Comparison of ENCODE assay signal across 19 cellular contexts in genomic region chr1:23132033-23132432, GRCh38. TPM values are rescaled to one million over a fixed set of nuclear protein-coding genes. Genes with fewer than 3 reads are reported as not detected.
A peak's percentile ranks its signal among the peaks of the same experiment; 100 is the strongest.
DNase-seq lines count a peak whose midpoint lies in the region; ATAC-seq, FAIRE-seq and TF ChIP-seq lines count a peak whose summit lies in the region.
"Had no signal": no experiment of that assay in that cellular context is flagged by ENCODE, and none has a peak within 500 bp of the region (broad histone marks: within the 10 kb centered on the region; RNA-seq: fewer than 3 reads in every experiment).

No MANE protein-coding gene starts in this region.

- TF ChIP-seq POLR2A in suprapubic skin (IDR thresholded peaks at IDR 0.05) = no peak

- H3K36me3 Mint-ChIP-seq in activated T-cell treated with anti-CD3 and anti-CD28 coated beads, Interleukin-2, amount 50 U/mL, for 24 hours (ENCODE audit: low read depth) = peaks cover 4% of the 10 kb centered on the region

- TF ChIP-seq EP300 in suprapubic skin (IDR thresholded peaks at IDR 0.05) = no peak

- 72% methylated on average over 1 of the region's 1 CpG for WGBS in suprapubic skin

- no peaks in the 10 kb centered on the region for H3K36me3 ChIP-seq in PC-3 (ENCODE audit: low read depth, low read length)
- H3K36me3 ChIP-seq in suprapubic skin = no peaks in the 10 kb centered on the region
- H3K36me3 ChIP-seq: SJCRH30 had no signal

- no peak overlapping the region for H3K4me3 Mint-ChIP-seq in activated T-cell treated with anti-CD3 and anti-CD28 coated beads, Interleukin-2, amount 50 U/mL, for 24 hours
- H3K4me3 Mint-ChIP-seq: CD4-positive, alpha-beta memory T cell had no signal

- DNase-seq in activated T-cell treated with anti-CD3 and anti-CD28 coated beads, Interleukin-2, amount 50 U/mL, for 24 hours = no peak
- no peak for DNase-seq in activated T-cell treated with anti-CD3 and anti-CD28 coated beads, Interleukin-2, amount 50 U/mL, for 48 hours
- no peak for DNase-seq in GM19239 (ENCODE audit: insufficient read length, low spot score)
- peak; percentile 38 for DNase-seq in PC-3
- peak; percentile 78 for DNase-seq in epithelial cell of esophagus (ENCODE audit: low read depth)
- no peak for DNase-seq in occipital lobe (lab: John Stamatoyannopoulos, UW)
- DNase-seq in suprapubic skin (ENCODE audit: low spot score in 2 of 2) = no peak
- no peak for DNase-seq in glomerular visceral epithelial cell (ENCODE audit: extremely low spot score)
- DNase-seq: CD4-positive, alpha-beta memory T cell; DMS153; NCI-H1417; NCI-H187; NCI-H226; NCI-H524 treated with DMSO at 0.1 percent for 48 hours; SJCRH30 had no signal

- no peak; the same call in 1 of the 2 replicates for ATAC-seq in PC-3
- ATAC-seq: A549 had no signal

- no peak overlapping the region for H3K9ac ChIP-seq in PC-3 (ENCODE audit: low read length)
- H3K9ac ChIP-seq: KMS-11 had no signal

- H3K27ac Mint-ChIP-seq in activated T-cell treated with anti-CD3 and anti-CD28 coated beads, Interleukin-2, amount 50 U/mL, for 24 hours = peak overlapping the region; percentile 48

- BruUV-seq in PC-3 (replicated peaks; lab: Mats Ljungman, UMichigan) = no TSS peak

- TF ChIP-seq CTCF in PC-3 (conservative IDR thresholded peaks at IDR 0.05; ENCODE audit: low read depth, low read length) (no peak), epithelial cell of esophagus (IDR thresholded peaks at IDR 0.05; ENCODE audit: insufficient read depth, low read depth, low read length, missing control alignments) (no peak), suprapubic skin (IDR thresholded peaks at IDR 0.05) (no peak)

- H3K4me1 ChIP-seq in PC-3 (ENCODE audit: insufficient read depth, low read length) (peaks cover 12% of the 10 kb centered on the region), suprapubic skin (peaks cover 5% of the 10 kb centered on the region)

- H3K27ac ChIP-seq in PC-3 (ENCODE audit: low read length) (no peak overlapping the region), suprapubic skin (no peak overlapping the region)
- H3K27ac ChIP-seq: A549, KMS-11, PC-9, SJCRH30 had no signal

- H3K4me1 Mint-ChIP-seq in activated T-cell treated with anti-CD3 and anti-CD28 coated beads, Interleukin-2, amount 50 U/mL, for 24 hours (ENCODE audit: low read depth) = peaks cover 29% of the 10 kb centered on the region

- CTCF ChIA-PET in PC-3 (lab: Charles Lee) = no interaction called here

- H3K79me2 ChIP-seq in PC-3 (ENCODE audit: low read length) = peaks cover 91% of the 10 kb centered on the region

- H3K4me2 ChIP-seq in PC-3 (ENCODE audit: low read length) = no peak overlapping the region
- H3K4me2 ChIP-seq: A549, KMS-11, PC-9 had no signal

- no peaks in the 10 kb centered on the region for H3F3A ChIP-seq in PC-3 (ENCODE audit: low read length, unreplicated experiment)

- peaks cover 8% of the 10 kb centered on the region for H4K20me1 ChIP-seq in PC-3 (ENCODE audit: low read length)

- H3K9me3 ChIP-seq in PC-3 (ENCODE audit: low read length) (no peaks in the 10 kb centered on the region), suprapubic skin (no peaks in the 10 kb centered on the region)
- H3K9me3 ChIP-seq: A549, SJCRH30 had no signal

- H3K27me3 ChIP-seq in PC-3 (ENCODE audit: low read length) (no peaks in the 10 kb centered on the region), suprapubic skin (no peaks in the 10 kb centered on the region)
- H3K27me3 ChIP-seq: SJCRH30 had no signal

- no peak overlapping the region for H3K4me3 ChIP-seq in PC-3 (ENCODE audit: low read length)
- no peak overlapping the region for H3K4me3 ChIP-seq in epithelial cell of esophagus (ENCODE audit: low read length)
- no peak overlapping the region for H3K4me3 ChIP-seq in suprapubic skin
- H3K4me3 ChIP-seq: A549, PC-9, SJCRH30 had no signal

- FAIRE-seq in GM19239 (lab: Jason Lieb, UNC) = peak; percentile 11
- FAIRE-seq: A549, GM12891 had no signal

- no peaks in the 10 kb centered on the region for H3K9me3 Mint-ChIP-seq in activated T-cell treated with anti-CD3 and anti-CD28 coated beads, Interleukin-2, amount 50 U/mL, for 24 hours
- H3K9me3 Mint-ChIP-seq: CD4-positive, alpha-beta memory T cell had no signal

- H2AFZ ChIP-seq in PC-3 (ENCODE audit: low read length) = no peak overlapping the region
- H2AFZ ChIP-seq: PC-9 had no signal

- POLR2A ChIA-PET in PC-3 (lab: Charles Lee; ENCODE audit: unreplicated experiment) = no interaction called here

- no peaks in the 10 kb centered on the region for H3K27me3 Mint-ChIP-seq in activated T-cell treated with anti-CD3 and anti-CD28 coated beads, Interleukin-2, amount 50 U/mL, for 24 hours
- H3K27me3 Mint-ChIP-seq: CD4-positive, alpha-beta memory T cell had no signal

- intact Hi-C loops in PC-3 (cut with micrococcal nuclease) = no loop called here

- H3K9me2 ChIP-seq in PC-3 (replicated peaks; ENCODE audit: low read length) = no peaks in the 10 kb centered on the region

RNA-seq across cellular contexts. Expression of gene LUZP1, which starts 36.6 kb away (rescaled TPM):
- 17.5 and 17.8 TPM in 2 replicates for total RNA-seq in PC-3 (2014; rRNA removed)
- 5.5 TPM for total RNA-seq in occipital lobe
- total RNA-seq in suprapubic skin = 10 to 100 TPM; 20.8 to 25.7 (median 22.9) TPM

Comparison
In these comparisons a context has a peak if more than half of its experiments do, and no peak if none do; other contexts are left out.
1. DNase-seq: peak in PC-3 (single experiment) and epithelial cell of esophagus (single experiment); none in activated T-cell treated with anti-CD3 and anti-CD28 coated beads, Interleukin-2, amount 50 U/mL, for 24 hours (single experiment), activated T-cell treated with anti-CD3 and anti-CD28 coated beads, Interleukin-2, amount 50 U/mL, for 48 hours (0 of 2), GM19239 (single experiment), occipital lobe (single experiment), suprapubic skin (0 of 2) and glomerular visceral epithelial cell (single experiment).